ENCODE assay signal across 1 cellular context in genomic region chr9:130191068-130191748, GRCh38.
TF ChIP-seq lines count a peak whose summit lies in the region.

No MANE protein-coding gene starts in this region.

TF ChIP-seq in H1, 55 proteins besides CTCF, POLR2A, EP300 and RAD21:
- TF ChIP-seq ASH2L (IDR thresholded peaks at IDR 0.05; ENCODE audit: low read length) = no peak
- no peak for TF ChIP-seq RFX5 (IDR thresholded peaks at IDR 0.05; ENCODE audit: borderline replicate concordance, low read depth, low read length)
- TF ChIP-seq, protein P1, sequence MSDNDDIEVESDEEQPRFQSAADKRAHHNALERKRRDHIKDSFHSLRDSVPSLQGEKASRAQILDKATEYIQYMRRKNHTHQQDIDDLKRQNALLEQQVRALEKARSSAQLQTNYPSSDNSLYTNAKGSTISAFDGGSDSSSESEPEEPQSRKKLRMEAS (IDR thresholded peaks at IDR 0.05) = no peak
- no peak for TF ChIP-seq JUND (IDR thresholded peaks at IDR 0.05; ENCODE audit: low read length)
- no peak for TF ChIP-seq NRF1 (IDR thresholded peaks at IDR 0.05; ENCODE audit: low read depth, low read length)
- TF ChIP-seq, protein P2, sequence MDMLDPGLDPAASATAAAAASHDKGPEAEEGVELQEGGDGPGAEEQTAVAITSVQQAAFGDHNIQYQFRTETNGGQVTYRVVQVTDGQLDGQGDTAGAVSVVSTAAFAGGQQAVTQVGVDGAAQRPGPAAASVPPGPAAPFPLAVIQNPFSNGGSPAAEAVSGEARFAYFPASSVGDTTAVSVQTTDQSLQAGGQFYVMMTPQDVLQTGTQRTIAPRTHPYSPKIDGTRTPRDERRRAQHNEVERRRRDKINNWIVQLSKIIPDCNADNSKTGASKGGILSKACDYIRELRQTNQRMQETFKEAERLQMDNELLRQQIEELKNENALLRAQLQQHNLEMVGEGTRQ (IDR thresholded peaks at IDR 0.05; ENCODE audit: low read length) = no peak
- TF ChIP-seq HDAC2 (IDR thresholded peaks at IDR 0.05; ENCODE audit: borderline replicate concordance in 1 of 2, low read depth in 2 of 2, low read length in 2 of 2) = no peak
- TF ChIP-seq CEBPB (IDR thresholded peaks at IDR 0.05; ENCODE audit: low read depth, low read length) = no peak
- no peak for TF ChIP-seq YY1 (IDR thresholded peaks at IDR 0.05; ENCODE audit: low read depth, low read length)
- TF ChIP-seq BACH1 (IDR thresholded peaks at IDR 0.05; ENCODE audit: low read length) = no peak
- TF ChIP-seq TEAD4 (IDR thresholded peaks at IDR 0.05; ENCODE audit: low read depth, low read length) = no peak
- no peak for TF ChIP-seq E2F6 (IDR thresholded peaks at IDR 0.05)
- no peak for TF ChIP-seq RBBP5 (IDR thresholded peaks at IDR 0.05; ENCODE audit: borderline replicate concordance, low read depth, low read length)
- no peak for TF ChIP-seq SIX5 (IDR thresholded peaks at IDR 0.05; ENCODE audit: low read depth, low read length)
- TF ChIP-seq GTF2F1 (IDR thresholded peaks at IDR 0.05; ENCODE audit: borderline replicate concordance, low read depth, low read length) = no peak
TF ChIP-seq in H1: peak in this region for 0.
